In genomic region chr20:63496404-63497120, GRCh38 we compare ENCODE assay signal across 8 cellular contexts. TPM values are rescaled to one million over a fixed set of nuclear protein-coding genes. Genes with fewer than 3 reads are reported as not detected.
DNase-seq lines count a peak whose midpoint lies in the region; ATAC-seq and TF ChIP-seq lines count a peak whose summit lies in the region.

No MANE protein-coding gene starts in this region.

- H3K27ac ChIP-seq in 22Rv1 = peak overlapping the region; percentile 71
- H3K27ac ChIP-seq in HUES64 (ENCODE audit: low read depth, low read length) = no peak overlapping the region
- H3K27ac ChIP-seq in dorsolateral prefrontal cortex = peak overlapping the region in 22 of 59 donors; percentile 3 to 95 (median 42)
- no peak overlapping the region for H3K27ac ChIP-seq in muscle layer of duodenum (ENCODE audit: low read length)
- no peak overlapping the region for H3K27ac ChIP-seq in SJCRH30

- H3K4me3 ChIP-seq in HUES64 (ENCODE audit: low read length) = peak overlapping the region; percentile 38; the same call in 1 of the 2 replicates
- H3K4me3 ChIP-seq in dorsolateral prefrontal cortex = peak overlapping the region; percentile 12 to 78 (median 61)
- H3K4me3 ChIP-seq in muscle layer of duodenum (ENCODE audit: low read depth in 1 of 2, low read length in 2 of 2) = peak overlapping the region; percentile 37 to 55
- no peak overlapping the region; the same call in 1 of the 2 replicates for H3K4me3 ChIP-seq in SJCRH30

- no peak for DNase-seq in dorsolateral prefrontal cortex
- no peak for DNase-seq in SJCRH30
- no peak for DNase-seq in GM20000 (ENCODE audit: low spot score)

- intact Hi-C loops in dorsolateral prefrontal cortex (cut with DNase I) = loop anchor here (2.0 kb wide), 2 partner anchors 22 to 26 kb away; no protein-coding TSS in a partner anchor

- H3K9me3 ChIP-seq in HUES64 (ENCODE audit: insufficient read depth, low read depth, low read length) (no peaks in the 10 kb centered on the region), muscle layer of duodenum (ENCODE audit: control insufficient read depth in 1 of 2, low read length in 2 of 2) (no peaks in the 10 kb centered on the region), SJCRH30 (replicated peaks) (no peaks in the 10 kb centered on the region)

- H3K36me3 ChIP-seq in HUES64 (ENCODE audit: insufficient read depth, low read length) (peaks cover 7% of the 10 kb centered on the region; the same call in 1 of the 2 replicates), muscle layer of duodenum (ENCODE audit: control insufficient read depth in 1 of 2, insufficient read depth in 2 of 2, low read length in 2 of 2) (no peaks in the 10 kb centered on the region), SJCRH30 (no peaks in the 10 kb centered on the region)

- TF ChIP-seq CTCF in 22Rv1 (IDR thresholded peaks at IDR 0.05) (peak; percentile 70), dorsolateral prefrontal cortex (IDR thresholded peaks at IDR 0.05 in 54 of 56, conservative IDR thresholded peaks at IDR 0.05 in 2 of 56; ENCODE audit: low read depth in 1 of 56, partially characterized antibody in 56 of 56) (peak in 29 of 56 donors; percentile 7 to 64 (median 37)), GM20000 (IDR thresholded peaks at IDR 0.05; ENCODE audit: extremely low read depth, missing control alignments) (no peak)

- H3K27me3 ChIP-seq in HUES64 (ENCODE audit: insufficient read depth, low read length) (peaks cover 55% of the 10 kb centered on the region), dorsolateral prefrontal cortex (peaks cover 0 to 15% (median 0%) of the 10 kb centered on the region in 45 donors), muscle layer of duodenum (ENCODE audit: low read depth, low read length) (peaks cover 25% of the 10 kb centered on the region), SJCRH30 (peaks cover 27% of the 10 kb centered on the region)

- ATAC-seq in GM21786 (IDR thresholded peaks at IDR 0.05; ENCODE audit: unreplicated experiment) (no peak), HG02981 (IDR thresholded peaks at IDR 0.05; ENCODE audit: unreplicated experiment) (no peak)

- H3K4me1 ChIP-seq in HUES64 (ENCODE audit: insufficient read depth, low read length) (no peaks in the 10 kb centered on the region), muscle layer of duodenum (ENCODE audit: control insufficient read depth in 1 of 2, insufficient read depth in 2 of 2, low read length in 2 of 2) (peaks cover 0 to 30% of the 10 kb centered on the region in 2 donors), SJCRH30 (peaks cover 9% of the 10 kb centered on the region)

- 56% methylated on average over 20 of the region's 21 CpGs for WGBS in HUES64

- no peak overlapping the region for H3K9ac ChIP-seq in HUES64 (ENCODE audit: low read depth, low read length)

RNA-seq across cellular contexts. Expression of gene EEF1A2, which starts 2.3 kb away (rescaled TPM):
- 6.7 TPM for polyA plus RNA-seq in HUES64 (2013, experiment 1 of 2)
- polyA plus RNA-seq in HUES64 (2013, experiment 2 of 2) = 8.9 TPM
- 100 to 1,000 TPM; 166 to 904 (median 657) TPM for total RNA-seq in dorsolateral prefrontal cortex
- total RNA-seq in SJCRH30 (2014; rRNA removed; shearing (Covaris generic)) = 0.76 and 1.4 TPM in 2 replicates

RNA-seq across cellular contexts. Expression of gene PPDPF, which starts 24.0 kb away (rescaled TPM):
- 133 TPM for polyA plus RNA-seq in HUES64 (2013, experiment 1 of 2)
- 191 TPM for polyA plus RNA-seq in HUES64 (2013, experiment 2 of 2)
- 100 to 1,000 TPM in 110 of 120 experiments, 10 to 100 TPM in 10; 80.2 to 340 (median 148) TPM for total RNA-seq in dorsolateral prefrontal cortex
- 149 and 171 TPM in 2 replicates for total RNA-seq in SJCRH30 (2014; rRNA removed; shearing (Covaris generic))

RNA-seq across cellular contexts. Expression of gene KCNQ2, which starts 24.1 kb away (rescaled TPM):
- 45.5 TPM for polyA plus RNA-seq in HUES64 (2013, experiment 1 of 2)
- polyA plus RNA-seq in HUES64 (2013, experiment 2 of 2) = 67.8 TPM
- 100 to 1,000 TPM in 119 of 120 experiments, 10 to 100 TPM in 1; 75.7 to 403 (median 241) TPM for total RNA-seq in dorsolateral prefrontal cortex
- not detected in 2 replicates for total RNA-seq in SJCRH30 (2014; rRNA removed; shearing (Covaris generic))

RNA-seq across cellular contexts. Expression of gene PTK6, which starts 40.6 kb away (rescaled TPM):
- polyA plus RNA-seq in HUES64 (2013, experiment 1 of 2) = 0.15 TPM
- polyA plus RNA-seq in HUES64 (2013, experiment 2 of 2) = not detected
- total RNA-seq in dorsolateral prefrontal cortex = under 1 TPM in 66 of 120 experiments, not detected in 54; 0.13 to 0.64 (median 0.24) TPM
- total RNA-seq in SJCRH30 (2014; rRNA removed; shearing (Covaris generic)) = 1.4 TPM in 2 replicates

RNA-seq across cellular contexts. Expression of gene SRMS, which starts 51.0 kb away (rescaled TPM):
- polyA plus RNA-seq in HUES64 (2013, experiment 1 of 2) = not detected
- 0.19 TPM for polyA plus RNA-seq in HUES64 (2013, experiment 2 of 2)
- total RNA-seq in dorsolateral prefrontal cortex = not detected
- not detected in 2 replicates for total RNA-seq in SJCRH30 (2014; rRNA removed; shearing (Covaris generic))

Comparison
In these comparisons a context has a peak if more than half of its experiments do, and no peak if none do; other contexts are left out.
1. RNA of gene EEF1A2, which starts 2.3 kb away (total RNA-seq): 166 to 904 TPM in dorsolateral prefrontal cortex; 0.76 to 1.4 TPM in SJCRH30; every median in the first group is over 10 times any median in the second.
2. RNA of gene KCNQ2, which starts 24.1 kb away (total RNA-seq): 75.7 to 403 TPM in dorsolateral prefrontal cortex; not detected in SJCRH30; every median in the first group is over 10 times any median in the second.